27 cellular contexts compared by ENCODE assay signal in the genomic region with DNA sequence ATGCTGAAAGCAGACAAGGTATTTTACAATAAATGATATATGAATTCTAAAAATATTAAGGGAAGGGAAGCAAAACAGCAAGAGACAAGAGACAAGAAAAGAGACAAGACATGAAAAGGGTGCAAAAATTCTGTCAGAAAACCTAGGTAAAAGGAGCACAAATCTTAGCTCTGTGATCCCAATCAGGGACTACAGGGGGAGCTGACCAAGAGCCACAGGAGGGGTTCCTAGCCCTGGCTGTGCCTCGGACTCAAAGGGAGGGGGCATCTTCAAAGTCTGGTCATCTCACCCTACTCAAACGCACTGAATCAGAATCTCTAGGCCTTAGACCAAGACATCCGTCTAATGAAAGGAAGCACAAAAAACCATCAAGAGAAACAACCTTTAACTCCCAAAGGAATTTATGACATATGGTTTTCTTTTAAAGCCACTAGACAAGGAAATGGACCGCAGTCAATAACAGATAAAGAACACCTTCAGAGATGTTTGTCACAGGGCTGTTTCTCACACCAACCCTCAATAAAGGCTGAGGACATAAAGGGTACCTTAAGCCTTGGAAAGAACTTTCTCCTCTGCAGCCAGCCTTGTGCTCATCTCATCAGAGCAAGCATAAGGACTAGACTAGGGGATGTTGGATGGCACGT.
DNase-seq lines count a peak whose midpoint lies in the region; ATAC-seq, FAIRE-seq and TF ChIP-seq lines count a peak whose summit lies in the region.
"Had no signal": no experiment of that assay in that cellular context is flagged by ENCODE, and none has a peak within 500 bp of the region (broad histone marks: within the 10 kb centered on the region; RNA-seq: fewer than 3 reads in every experiment).

No MANE protein-coding gene starts in this region.

- CTCF ChIA-PET in HCT116 (lab: Charles Lee) = no interaction called here

- BruUV-seq in HCT116 (replicated peaks; lab: Mats Ljungman, UMichigan) = no TSS peak

- FAIRE-seq in astrocyte (lab: Jason Lieb, UNC) = no peak
- FAIRE-seq: GM12878 had no signal

- no peak overlapping the region for H4K91ac ChIP-seq in trophoblast cell (ENCODE audit: low read depth, low read length)

- no CpG with 5 or more reads among the region's 5 CpGs for WGBS in trophoblast cell (ENCODE audit: extremely low coverage, insufficient coverage, insufficient read length)

- H3K79me1 ChIP-seq in trophoblast cell (ENCODE audit: low read length) = peaks cover 6% of the 10 kb centered on the region

- no peaks in the 10 kb centered on the region for H3K27me3 ChIP-seq in HCT116 (ENCODE audit: insufficient read depth, low read length)
- H3K27me3 ChIP-seq in astrocyte (ENCODE audit: insufficient read depth, low read length) = no peaks in the 10 kb centered on the region
- H3K27me3 ChIP-seq in trophoblast cell (ENCODE audit: insufficient read depth, low read length) = no peaks in the 10 kb centered on the region
- H3K27me3 ChIP-seq in colonic mucosa = no peaks in the 10 kb centered on the region
- H3K27me3 ChIP-seq: Peyer's patch had no signal

- H3K4me1 ChIP-seq in HCT116 (ENCODE audit: control insufficient read depth in 1 of 2, insufficient read depth in 2 of 2, low read length in 2 of 2) (peaks cover 7 to 13% of the 10 kb centered on the region in 2 experiments), astrocyte (ENCODE audit: insufficient read depth, low read length) (peaks cover 6% of the 10 kb centered on the region), trophoblast cell (ENCODE audit: control insufficient read depth in 1 of 2, insufficient read depth in 2 of 2, low read length in 2 of 2) (peaks cover 6 to 10% of the 10 kb centered on the region in 2 experiments), colonic mucosa (peaks cover 7% of the 10 kb centered on the region)
- H3K4me1 ChIP-seq: prostate gland had no signal

- H3K23ac ChIP-seq in trophoblast cell (ENCODE audit: low read length) = no peak overlapping the region

- no peak overlapping the region for H3K14ac ChIP-seq in trophoblast cell (ENCODE audit: low read length)

- H3K27ac ChIP-seq in HCT116 (ENCODE audit: low read depth, low read length) = no peak overlapping the region
- no peak overlapping the region for H3K27ac ChIP-seq in astrocyte (ENCODE audit: low read depth, low read length)
- H3K27ac ChIP-seq in trophoblast cell (ENCODE audit: low read depth, low read length) = no peak overlapping the region
- no peak overlapping the region for H3K27ac ChIP-seq in colonic mucosa
- H3K27ac ChIP-seq: HL-60, Peyer's patch, prostate gland, thoracic aorta had no signal

- no peaks in the 10 kb centered on the region for H4K20me1 ChIP-seq in HCT116 (ENCODE audit: insufficient read depth)
- no peaks in the 10 kb centered on the region for H4K20me1 ChIP-seq in astrocyte (ENCODE audit: insufficient read depth, low read length)

- H3K36me3 ChIP-seq in HCT116 (ENCODE audit: control insufficient read depth in 1 of 2, insufficient read depth in 2 of 2, low read length in 2 of 2) = no peaks in the 10 kb centered on the region
- H3K36me3 ChIP-seq in astrocyte (ENCODE audit: insufficient read depth, low read length) = no peaks in the 10 kb centered on the region
- no peaks in the 10 kb centered on the region for H3K36me3 ChIP-seq in trophoblast cell (ENCODE audit: control insufficient read depth in 1 of 2, insufficient read depth in 2 of 2, low read length in 2 of 2)
- no peaks in the 10 kb centered on the region for H3K36me3 ChIP-seq in colonic mucosa
- H3K36me3 ChIP-seq: Peyer's patch, prostate gland, thoracic aorta had no signal

- H2BK12ac ChIP-seq in trophoblast cell (ENCODE audit: low read length) = peak overlapping the region; percentile 81

- H2AFZ ChIP-seq in HCT116 (ENCODE audit: low read depth, low read length, poor library complexity, severe bottlenecking) (no peak overlapping the region), astrocyte (ENCODE audit: low read depth, low read length) (no peak overlapping the region), trophoblast cell (ENCODE audit: insufficient read depth, low read length, poor library complexity) (no peak overlapping the region)

- H3K18ac ChIP-seq in trophoblast cell (ENCODE audit: low read length) = no peak overlapping the region

- H3K27me3 Mint-ChIP-seq in astrocyte (ENCODE audit: low read depth, unreplicated experiment) = no peaks in the 10 kb centered on the region

- no peak overlapping the region for H4K8ac ChIP-seq in trophoblast cell (ENCODE audit: low read depth, low read length)

- no peak overlapping the region for H4K12ac ChIP-seq in trophoblast cell (ENCODE audit: low read depth, low read length)

- ATAC-seq in HCT116 = no peak
- no peak for ATAC-seq in omental fat pad (ENCODE audit: low FRiP score)
- ATAC-seq: activated CD8-positive, alpha-beta memory T cell treated with anti-CD3 and anti-CD28 coated beads, Interleukin-2, amount 10 ng/mL, durations not matched to agents 7 days and 5 days; CD8-positive, alpha-beta T cell; GM12878; left ventricle myocardium superior; stimulated activated memory B cell treated with anti-CD40 and anti-IgM and Interleukin-4, amounts not matched to agents 10 μg/mL and 1 μg/mL and 100 μg/mL, for 72 hours; T-helper 17 cell had no signal

- peaks cover 8% of the 10 kb centered on the region for H3K4me1 Mint-ChIP-seq in astrocyte (ENCODE audit: low read depth, unreplicated experiment)

- H2BK5ac ChIP-seq in trophoblast cell (ENCODE audit: low read depth, low read length, poor library complexity) = no peak overlapping the region

- H2AK5ac ChIP-seq in trophoblast cell (ENCODE audit: low read length) = peak overlapping the region; percentile 52

- DNase-seq in HCT116 (ENCODE audit: low read depth, low spot score) (no peak), astrocyte (ENCODE audit: low read depth) (no peak), fibroblast of pulmonary artery (ENCODE audit: low read depth) (no peak), trophoblast cell (no peak), colonic mucosa (no peak), omental fat pad (ENCODE audit: low spot score) (no peak)
- no peak for DNase-seq in activated CD4-positive, CD25-positive, alpha-beta regulatory T cell treated with anti-CD3 and anti-CD28 coated beads, Interleukin-2, amount 50 U/mL, for 72 hours
- DNase-seq: activated CD4-positive, alpha-beta T cell treated with anti-CD3 and anti-CD28 coated beads, Interleukin-2, amount 10 ng/mL, durations not matched to agents 24 days and 14 days; activated CD8-positive, alpha-beta memory T cell treated with anti-CD3 and anti-CD28 coated beads, Interleukin-2, amount 10 ng/mL, durations not matched to agents 7 days and 5 days; activated naive CD8-positive, alpha-beta T cell treated with anti-CD3 and anti-CD28 coated beads for 36 hours; DMS79; effector memory CD4-positive, alpha-beta T cell; head of caudate nucleus; left ventricle myocardium superior; NCI-H1105 treated with DMSO at 0.1 percent for 48 hours; NCI-H2081; NCI-H446; Peyer's patch; T-helper 17 cell had no signal

- H2BK120ac ChIP-seq in trophoblast cell (ENCODE audit: insufficient read depth, low read length, poor library complexity) = peak overlapping the region; percentile 75

- no peak overlapping the region for H3K4ac ChIP-seq in trophoblast cell (ENCODE audit: low read depth, low read length)

- RAD21 ChIA-PET in HCT116 (lab: Charles Lee; ENCODE audit: low non-redundant PET in 1 of 2, low total read pairs in 2 of 2, uncharacterized antibody in 2 of 2, unreplicated experiment in 2 of 2) = no interaction called here

- TF ChIP-seq POLR2A in HCT116 (IDR thresholded peaks at IDR 0.05; ENCODE audit: borderline replicate concordance, extremely low read depth, insufficient read depth, insufficient read length) = no peak

- H3K79me2 ChIP-seq in HCT116 (ENCODE audit: insufficient read depth, low read length) (no peaks in the 10 kb centered on the region), astrocyte (ENCODE audit: insufficient read depth, low read length) (no peaks in the 10 kb centered on the region), trophoblast cell (ENCODE audit: control insufficient read depth, insufficient read depth, low read length, poor library complexity) (no peaks in the 10 kb centered on the region)

- H3K9me3 Mint-ChIP-seq in astrocyte (ENCODE audit: unreplicated experiment) = peaks cover 7% of the 10 kb centered on the region
- H3K9me3 Mint-ChIP-seq: activated naive CD8-positive, alpha-beta T cell treated with anti-CD3 and anti-CD28 coated beads for 36 hours; CD8-positive, alpha-beta T cell had no signal

- peak overlapping the region; percentile 42 for H3K27ac Mint-ChIP-seq in astrocyte (ENCODE audit: unreplicated experiment)
- H3K27ac Mint-ChIP-seq: activated CD4-positive, alpha-beta T cell treated with anti-CD3 and anti-CD28 coated beads, Interleukin-2, amount 10 ng/mL, durations not matched to agents 24 days and 14 days; activated CD8-positive, alpha-beta memory T cell treated with anti-CD3 and anti-CD28 coated beads, Interleukin-2, amount 10 ng/mL, durations not matched to agents 7 days and 5 days; activated naive CD8-positive, alpha-beta T cell treated with anti-CD3 and anti-CD28 coated beads for 36 hours; activated T-helper 2 cell treated with anti-CD3 and anti-CD28 coated beads, Interferon-gamma antibody, Interleukin-2, Interleukin-4, amounts not matched to agents 10 μg/mL and 5 μg/mL and 100 μg/mL, durations not matched to agents 14 hours and 24 hours and 36 hours; CD8-positive, alpha-beta T cell; nephron; stimulated activated memory B cell treated with anti-CD40 and anti-IgM and Interleukin-4, amounts not matched to agents 10 μg/mL and 1 μg/mL and 100 μg/mL, for 72 hours; T-helper 17 cell had no signal

- no peak overlapping the region for H3K4me3 ChIP-seq in HCT116 (replicated peaks in 1 of 2; ENCODE audit: low read depth in 1 of 2, low read length in 2 of 2)
- no peak overlapping the region for H3K4me3 ChIP-seq in astrocyte (ENCODE audit: insufficient read depth, low read depth, low read length)
- H3K4me3 ChIP-seq in fibroblast of pulmonary artery (replicated peaks; ENCODE audit: low read depth, low read length) = no peak overlapping the region
- no peak overlapping the region for H3K4me3 ChIP-seq in trophoblast cell (ENCODE audit: low read depth, low read length)
- H3K4me3 ChIP-seq in colonic mucosa = no peak overlapping the region
- H3K4me3 ChIP-seq: GM12878, Peyer's patch, prostate gland, thoracic aorta had no signal

- H3K4me2 ChIP-seq in HCT116 (ENCODE audit: low read length) = no peak overlapping the region
- no peak overlapping the region for H3K4me2 ChIP-seq in astrocyte (ENCODE audit: low read length)
- no peak overlapping the region for H3K4me2 ChIP-seq in trophoblast cell (ENCODE audit: low read length)

- H3K4me3 Mint-ChIP-seq in astrocyte (ENCODE audit: unreplicated experiment) = no peak overlapping the region
- H3K4me3 Mint-ChIP-seq: activated CD4-positive, alpha-beta T cell treated with anti-CD3 and anti-CD28 coated beads, Interleukin-2, amount 10 ng/mL, durations not matched to agents 24 days and 14 days; activated CD8-positive, alpha-beta memory T cell treated with anti-CD3 and anti-CD28 coated beads, Interleukin-2, amount 10 ng/mL, durations not matched to agents 7 days and 5 days; activated naive CD8-positive, alpha-beta T cell treated with anti-CD3 and anti-CD28 coated beads for 36 hours; CD8-positive, alpha-beta T cell; nephron; stimulated activated memory B cell treated with anti-CD40 and anti-IgM and Interleukin-4, amounts not matched to agents 10 μg/mL and 1 μg/mL and 100 μg/mL, for 72 hours; T-helper 17 cell had no signal

- peak in 2 of 3 experiments; percentile 29 to 32; a peak in 3 of 6 replicates for TF ChIP-seq CTCF in HCT116 (IDR thresholded peaks at IDR 0.05 in 2 of 3, conservative IDR thresholded peaks at IDR 0.05 in 1 of 3; ENCODE audit: borderline replicate concordance in 1 of 3, insufficient read depth in 1 of 3, low read depth in 2 of 3, low read length in 2 of 3)
- TF ChIP-seq CTCF in astrocyte (IDR thresholded peaks at IDR 0.05; ENCODE audit: insufficient read depth, low read depth, low read length) = no peak
- peak; percentile 6 for TF ChIP-seq CTCF in fibroblast of pulmonary artery (IDR thresholded peaks at IDR 0.05; ENCODE audit: low read length, missing control alignments)
- no peak for TF ChIP-seq CTCF in colonic mucosa (IDR thresholded peaks at IDR 0.05)
- TF ChIP-seq CTCF in omental fat pad (IDR thresholded peaks at IDR 0.05) = no peak

- 0 out of 2 replicates have a peak, but pooled peaks have one; percentile 11 for TF ChIP-seq RAD21 in HCT116 (IDR thresholded peaks at IDR 0.05; ENCODE audit: low read depth)

- H3K9ac ChIP-seq in HCT116 (ENCODE audit: low read length) (no peak overlapping the region), astrocyte (ENCODE audit: low read length) (no peak overlapping the region), trophoblast cell (ENCODE audit: low read length) (no peak overlapping the region), colonic mucosa (ENCODE audit: low read depth in 2 of 2, low read length in 2 of 2) (no peak overlapping the region)

- no peaks in the 10 kb centered on the region for H3K9me2 ChIP-seq in HCT116 (ENCODE audit: insufficient read depth)

- POLR2A ChIA-PET in HCT116 (lab: Charles Lee) = no interaction called here

- intact Hi-C loops in HCT116 (cut with micrococcal nuclease) = loop anchor here (5.0 kb wide), 1 partner anchor 291 kb away; no protein-coding TSS in a partner anchor
- intact Hi-C loops in colonic mucosa (cut with DNase I) = no loop called here

- no peaks in the 10 kb centered on the region for H3K36me3 Mint-ChIP-seq in astrocyte (ENCODE audit: low read depth, unreplicated experiment)
- H3K36me3 Mint-ChIP-seq: activated CD8-positive, alpha-beta memory T cell treated with anti-CD3 and anti-CD28 coated beads, Interleukin-2, amount 10 ng/mL, durations not matched to agents 7 days and 5 days; activated naive CD8-positive, alpha-beta T cell treated with anti-CD3 and anti-CD28 coated beads for 36 hours; CD8-positive, alpha-beta T cell; stimulated activated memory B cell treated with anti-CD40 and anti-IgM and Interleukin-4, amounts not matched to agents 10 μg/mL and 1 μg/mL and 100 μg/mL, for 72 hours had no signal

- H3K9me3 ChIP-seq in HCT116 (ENCODE audit: control insufficient read depth in 1 of 2, insufficient read depth in 1 of 2, low read depth in 1 of 2, low read length in 2 of 2) (no peaks in the 10 kb centered on the region), astrocyte (ENCODE audit: insufficient read depth, low read depth, low read length) (no peaks in the 10 kb centered on the region), trophoblast cell (ENCODE audit: insufficient read depth, low read depth, low read length) (no peaks in the 10 kb centered on the region), colonic mucosa (no peaks in the 10 kb centered on the region)
- H3K9me3 ChIP-seq: Peyer's patch, prostate gland, thoracic aorta had no signal

Comparison
In these comparisons a context has a peak if more than half of its experiments do, and no peak if none do; other contexts are left out.
1. CTCF ChIP-seq: peak in HCT116 (2 of 3) and fibroblast of pulmonary artery (single experiment); none in astrocyte (single experiment), colonic mucosa (single experiment) and omental fat pad (0 of 3).